In genomic region chr15:84981711-84982300, GRCh38 we compare ENCODE assay signal across 8 cellular contexts. TPM values are rescaled to one million over a fixed set of nuclear protein-coding genes. Genes with fewer than 3 reads are reported as not detected.
A peak's percentile ranks its signal among the peaks of the same experiment; 100 is the strongest.
DNase-seq lines count a peak whose midpoint lies in the region; TF ChIP-seq lines count a peak whose summit lies in the region.

Gene PDE8A, plus strand, starts transcription at chr15:84981856. Its CDS starts 307 bp downstream, at chr15:84982163.

- H3K4me1 Mint-ChIP-seq in HFFc6 (ENCODE audit: low read depth) (peaks cover 48% of the 10 kb centered on the region), osteocyte (ENCODE audit: unreplicated experiment) (peaks cover 27% of the 10 kb centered on the region)

- TF ChIP-seq CTCF in HFFc6 (IDR thresholded peaks at IDR 0.05), result 0 out of 2 replicates have a peak, but pooled peaks have one; percentile 6
- TF ChIP-seq CTCF in osteocyte (IDR thresholded peaks at IDR 0.05), result no peak

- peak within 1 kb of the TSS; percentile 90 for H3K27ac Mint-ChIP-seq in HFFc6
- H3K27ac Mint-ChIP-seq in osteocyte (ENCODE audit: unreplicated experiment), result peak within 1 kb of the TSS; percentile 90

- H3K9me3 Mint-ChIP-seq in HFFc6, result no peaks in the 10 kb centered on the region
- no peaks in the 10 kb centered on the region for H3K9me3 Mint-ChIP-seq in osteocyte (ENCODE audit: unreplicated experiment)

- H3K4me3 Mint-ChIP-seq in HFFc6, result peak within 1 kb of the TSS; percentile 95
- H3K4me3 Mint-ChIP-seq in osteocyte (ENCODE audit: unreplicated experiment), result peak within 1 kb of the TSS; percentile 91

- DNase-seq in activated T-cell treated with anti-CD3 and anti-CD28 coated beads for 1 hour (ENCODE audit: low read depth) (peak; percentile 35), HFFc6 (peak; percentile 36), NCI-H1092 treated with DMSO at 0.1 percent for 48 hours (lab: John Stamatoyannopoulos, UW) (peak; percentile 11), germinal center (ENCODE audit: low spot score) (peak; percentile 44), osteocyte (ENCODE audit: extremely low spot score, unreplicated experiment) (no peak), NK-92 (lab: John Stamatoyannopoulos, UW; ENCODE audit: unreplicated experiment) (no peak)
- DNase-seq in activated T-cell treated with anti-CD3 and anti-CD28 coated beads, Interleukin-2, amount 50 U/mL, for 48 hours, result no peak
- peak; percentile 86 for DNase-seq in activated effector memory CD4-positive, alpha-beta T cell treated with anti-CD3 and anti-CD28 coated beads, Interleukin-2, amount 50 U/mL, for 16 hours

- peaks cover 7% of the 10 kb centered on the region for H3K27me3 Mint-ChIP-seq in HFFc6 (ENCODE audit: insufficient read depth)
- H3K27me3 Mint-ChIP-seq in osteocyte (ENCODE audit: unreplicated experiment), result no peaks in the 10 kb centered on the region

- H3K36me3 Mint-ChIP-seq in HFFc6 (ENCODE audit: low read depth), result no peaks in the 10 kb centered on the region
- H3K36me3 Mint-ChIP-seq in osteocyte (ENCODE audit: unreplicated experiment), result no peaks in the 10 kb centered on the region

RNA-seq across cellular contexts. Expression of gene PDE8A, which starts in this region (rescaled TPM):
- 10 to 100 TPM; 14.3 to 18.6 (median 16.6) TPM for total RNA-seq in HFFc6 (2021; fragmentation: NEBNext Ultra II Directional; extraction: Animal tissue kit (Norgen Biotek cat#: 25700))
- total RNA-seq in osteocyte, result 23.7 and 24.0 TPM in 2 replicates

Comparison
In these comparisons a context has a peak if more than half of its experiments do, and no peak if none do; other contexts are left out.
1. DNase-seq: peak in activated T-cell treated with anti-CD3 and anti-CD28 coated beads for 1 hour (single experiment), HFFc6 (single experiment), NCI-H1092 treated with DMSO at 0.1 percent for 48 hours (single experiment), activated effector memory CD4-positive, alpha-beta T cell treated with anti-CD3 and anti-CD28 coated beads, Interleukin-2, amount 50 U/mL, for 16 hours (single experiment) and germinal center (single experiment); none in activated T-cell treated with anti-CD3 and anti-CD28 coated beads, Interleukin-2, amount 50 U/mL, for 48 hours (0 of 2), osteocyte (single experiment) and NK-92 (single experiment).